In the genomic region with DNA sequence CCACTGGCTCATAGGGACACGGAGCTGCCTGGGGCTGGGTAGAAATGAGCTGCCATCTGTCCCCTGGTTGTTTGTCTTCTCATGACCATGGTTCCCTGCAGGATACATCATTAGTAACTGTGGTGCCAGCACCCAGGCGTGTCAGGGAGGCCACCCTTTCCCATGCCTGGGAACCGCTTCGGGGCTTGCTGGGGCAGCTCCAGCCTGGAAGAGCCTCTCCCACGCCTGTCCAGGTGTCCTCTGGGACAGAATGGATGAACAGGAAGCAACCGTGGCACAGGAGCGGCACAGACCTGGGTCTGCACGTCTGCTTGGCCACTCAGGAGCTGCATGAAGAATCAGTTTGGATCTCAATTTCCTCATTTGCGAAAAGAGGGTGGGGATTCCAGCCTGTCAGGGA, we compare ENCODE assay signal across 15 cellular contexts. TPM values are rescaled to one million over a fixed set of nuclear protein-coding genes. Genes with fewer than 3 reads are reported as not detected.
DNase-seq lines count a peak whose midpoint lies in the region; ATAC-seq and TF ChIP-seq lines count a peak whose summit lies in the region.
"Had no signal": no experiment of that assay in that cellular context is flagged by ENCODE, and none has a peak within 500 bp of the region (broad histone marks: within the 10 kb centered on the region; RNA-seq: fewer than 3 reads in every experiment).

No MANE protein-coding gene starts in this region.

- H3K27me3 Mint-ChIP-seq in T-helper 17 cell (peaks cover 8% of the 10 kb centered on the region), neural crest cell (ENCODE audit: low read depth) (no peaks in the 10 kb centered on the region)
- no peaks in the 10 kb centered on the region for H3K27me3 Mint-ChIP-seq in activated T-helper 2 cell treated with anti-CD3 and anti-CD28 coated beads, Interferon-gamma antibody, Interleukin-2, Interleukin-4, amounts not matched to agents 10 μg/mL and 5 μg/mL and 100 μg/mL, durations not matched to agents 14 hours and 24 hours and 36 hours (ENCODE audit: low read depth)

- intact Hi-C loops in activated T-helper 2 cell treated with anti-CD3 and anti-CD28 coated beads, Interferon-gamma antibody, Interleukin-2, Interleukin-4, amounts not matched to agents 10 μg/mL and 5 μg/mL and 100 μg/mL, durations not matched to agents 14 hours and 24 hours and 36 hours (cut with micrococcal nuclease): no loop called here

- DNase-seq in NCI-H345 (lab: John Stamatoyannopoulos, UW) (peak; percentile 60), T-helper 17 cell (no peak), neural crest cell (ENCODE audit: low read depth, low spot score) (no peak), pons (ENCODE audit: low spot score) (no peak), HCEC 1CT (no peak)
- DNase-seq in activated T-helper 2 cell treated with anti-CD3 and anti-CD28 coated beads, Interferon-gamma antibody, Interleukin-2, Interleukin-4, amounts not matched to agents 10 μg/mL and 5 μg/mL and 100 μg/mL, durations not matched to agents 14 hours and 24 hours and 36 hours (ENCODE audit: low spot score): no peak
- DNase-seq: CD8-positive, alpha-beta T cell; GM23248; MG63; NCI-H1105; NCI-H2081 treated with DMSO at 0.1 percent for 48 hours; NCI-H446; NCI-H748 treated with DMSO at 0.1 percent for 48 hours; PC-9 had no signal

- H3K4me1 Mint-ChIP-seq in T-helper 17 cell (peaks cover 4% of the 10 kb centered on the region), neural crest cell (peaks cover 35% of the 10 kb centered on the region)
- H3K4me1 Mint-ChIP-seq in activated T-helper 2 cell treated with anti-CD3 and anti-CD28 coated beads, Interferon-gamma antibody, Interleukin-2, Interleukin-4, amounts not matched to agents 10 μg/mL and 5 μg/mL and 100 μg/mL, durations not matched to agents 14 hours and 24 hours and 36 hours (ENCODE audit: low read depth): no peaks in the 10 kb centered on the region

- peak overlapping the region; percentile 78 for H3K27ac Mint-ChIP-seq in T-helper 17 cell
- peak overlapping the region; percentile 43 for H3K27ac Mint-ChIP-seq in neural crest cell (ENCODE audit: unreplicated experiment)
- H3K27ac Mint-ChIP-seq in activated T-helper 2 cell treated with anti-CD3 and anti-CD28 coated beads, Interferon-gamma antibody, Interleukin-2, Interleukin-4, amounts not matched to agents 10 μg/mL and 5 μg/mL and 100 μg/mL, durations not matched to agents 14 hours and 24 hours and 36 hours: no peak overlapping the region
- H3K27ac Mint-ChIP-seq: CD8-positive, alpha-beta T cell had no signal

- ATAC-seq in T-helper 17 cell (no peak), esophagus mucosa (peak; percentile 36)
- ATAC-seq: CD8-positive, alpha-beta T cell had no signal

- H3K36me3 Mint-ChIP-seq in T-helper 17 cell (ENCODE audit: low read depth) (no peaks in the 10 kb centered on the region), neural crest cell (ENCODE audit: low read depth) (no peaks in the 10 kb centered on the region)
- no peaks in the 10 kb centered on the region for H3K36me3 Mint-ChIP-seq in activated T-helper 2 cell treated with anti-CD3 and anti-CD28 coated beads, Interferon-gamma antibody, Interleukin-2, Interleukin-4, amounts not matched to agents 10 μg/mL and 5 μg/mL and 100 μg/mL, durations not matched to agents 14 hours and 24 hours and 36 hours (ENCODE audit: low read depth)
- H3K36me3 Mint-ChIP-seq: CD8-positive, alpha-beta T cell had no signal

- no peak overlapping the region for H3K4me3 Mint-ChIP-seq in T-helper 17 cell
- H3K4me3 Mint-ChIP-seq in neural crest cell: no peak overlapping the region
- H3K4me3 Mint-ChIP-seq in activated T-helper 2 cell treated with anti-CD3 and anti-CD28 coated beads, Interferon-gamma antibody, Interleukin-2, Interleukin-4, amounts not matched to agents 10 μg/mL and 5 μg/mL and 100 μg/mL, durations not matched to agents 14 hours and 24 hours and 36 hours (ENCODE audit: low read depth): no peak overlapping the region
- H3K4me3 Mint-ChIP-seq: CD8-positive, alpha-beta T cell had no signal

- no peaks in the 10 kb centered on the region for H3K9me3 Mint-ChIP-seq in neural crest cell
- H3K9me3 Mint-ChIP-seq in activated T-helper 2 cell treated with anti-CD3 and anti-CD28 coated beads, Interferon-gamma antibody, Interleukin-2, Interleukin-4, amounts not matched to agents 10 μg/mL and 5 μg/mL and 100 μg/mL, durations not matched to agents 14 hours and 24 hours and 36 hours: no peaks in the 10 kb centered on the region
- H3K9me3 Mint-ChIP-seq: CD8-positive, alpha-beta T cell had no signal

- no peaks in the 10 kb centered on the region for H3K9me3 ChIP-seq in T-helper 17 cell (ENCODE audit: control insufficient read depth, low read length, poor library complexity, severe bottlenecking)
- H3K9me3 ChIP-seq: MG63 had no signal

- no peak for TF ChIP-seq CTCF in neural crest cell (conservative IDR thresholded peaks at IDR 0.05)

RNA-seq across cellular contexts. Expression of gene SDC1, which starts 34.8 kb away (rescaled TPM):
- total RNA-seq in T-helper 17 cell: not detected
- total RNA-seq in esophagus mucosa: 477 TPM
- total RNA-seq in neural crest cell: 81.0 and 85.4 TPM in 2 replicates
- total RNA-seq in activated T-helper 2 cell treated with anti-CD3 and anti-CD28 coated beads, Interferon-gamma antibody, Interleukin-2, Interleukin-4, amounts not matched to agents 10 μg/mL and 5 μg/mL and 100 μg/mL, durations not matched to agents 14 hours and 24 hours and 36 hours: 0.59 and 0.62 TPM in 2 replicates
- total RNA-seq: CD8-positive, alpha-beta T cell had no signal

Comparison
In these comparisons a context has a peak if more than half of its experiments do, and no peak if none do; other contexts are left out.
1. RNA of gene SDC1, which starts 34.8 kb away (total RNA-seq): 477 TPM in esophagus mucosa (single experiment) and 81.0 to 85.4 TPM in neural crest cell; 0.59 to 0.62 TPM in activated T-helper 2 cell treated with anti-CD3 and anti-CD28 coated beads, Interferon-gamma antibody, Interleukin-2, Interleukin-4, amounts not matched to agents 10 μg/mL and 5 μg/mL and 100 μg/mL, durations not matched to agents 14 hours and 24 hours and 36 hours and not detected in T-helper 17 cell; every median in the first group is over 10 times any median in the second.